13 cellular contexts compared by ENCODE assay signal in the genomic region with DNA sequence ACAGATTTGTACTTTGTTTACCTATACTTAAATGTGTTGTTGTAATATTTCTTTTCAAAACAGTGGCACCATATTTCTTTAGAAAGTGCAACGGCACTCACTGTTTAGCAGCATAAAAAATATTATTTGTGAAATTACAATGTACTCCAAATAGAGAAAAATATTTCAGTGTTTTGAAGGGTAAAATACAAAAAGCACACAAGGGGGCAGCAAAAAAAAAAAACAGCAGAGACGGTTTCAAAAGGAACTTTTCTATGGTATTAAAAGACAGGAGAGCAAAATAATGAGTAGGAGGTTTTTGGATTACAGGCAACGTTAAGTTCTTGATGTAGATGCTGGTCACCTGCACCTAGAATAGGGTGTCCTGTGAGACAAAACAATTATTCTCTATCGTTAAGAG. TPM values are rescaled to one million over a fixed set of nuclear protein-coding genes. Genes with fewer than 3 reads are reported as not detected.
DNase-seq lines count a peak whose midpoint lies in the region; ATAC-seq lines count a peak whose summit lies in the region.
"Had no signal": no experiment of that assay in that cellular context is flagged by ENCODE, and none has a peak within 500 bp of the region (broad histone marks: within the 10 kb centered on the region; RNA-seq: fewer than 3 reads in every experiment).

No MANE protein-coding gene starts in this region.

- H3K36me3 Mint-ChIP-seq in T-helper 1 cell treated with Interleukin-12 subunit alpha and Interleukin-12 subunit beta and Interleukin-4 antibody, amounts not matched to agents 30 μg/mL and 1 μg/mL, for 36 hours (ENCODE audit: low read depth) = no peaks in the 10 kb centered on the region
- H3K36me3 Mint-ChIP-seq: CD14-positive monocyte had no signal

- H3K79me1 ChIP-seq in neuronal stem cell (ENCODE audit: low read depth, low read length) = no peaks in the 10 kb centered on the region

- DNase-seq in T-helper 1 cell (no peak), M059J (ENCODE audit: low read depth) (peak; percentile 6), neuronal stem cell (ENCODE audit: low spot score) (no peak), left ventricle myocardium superior (no peak), NCI-H2196 (lab: John Stamatoyannopoulos, UW; ENCODE audit: unreplicated experiment) (no peak)
- no peak for DNase-seq in stimulated activated CD4-positive, alpha-beta T cell treated with anti-CD3 and anti-CD28 coated beads, Interleukin-12 subunit alpha, Interleukin-12 subunit beta, amount 100 ng/mL, for 4 hours
- DNase-seq: activated effector memory CD4-positive, alpha-beta T cell treated with Interleukin-2 at 50 U/mL for 16 hours; NCI-H2029; stimulated activated CD4-positive, alpha-beta T cell treated with anti-CD3 and anti-CD28 coated beads, Interleukin-4, amount 100 ng/mL, for 1 hour; upper lobe of left lung had no signal

- no peak overlapping the region for H2BK120ac ChIP-seq in neuronal stem cell (ENCODE audit: low read depth, low read length)

- no peak overlapping the region for H3K27ac ChIP-seq in ectodermal cell (ENCODE audit: insufficient read depth, low read depth, low read length, poor library complexity, severe bottlenecking)
- H3K27ac ChIP-seq in neuronal stem cell (replicated peaks; ENCODE audit: low read length) = no peak overlapping the region
- H3K27ac ChIP-seq: upper lobe of left lung had no signal

- no peak overlapping the region for H3K27ac Mint-ChIP-seq in T-helper 1 cell treated with Interleukin-12 subunit alpha and Interleukin-12 subunit beta and Interleukin-4 antibody, amounts not matched to agents 30 μg/mL and 1 μg/mL, for 36 hours
- H3K27ac Mint-ChIP-seq: CD14-positive monocyte had no signal

- no peak overlapping the region for H3K23ac ChIP-seq in neuronal stem cell (ENCODE audit: low read depth, low read length, poor library complexity)

- no peak overlapping the region for H3K18ac ChIP-seq in neuronal stem cell (ENCODE audit: low read length)

- H3K4me3 ChIP-seq in ectodermal cell (ENCODE audit: insufficient read depth, low read depth, low read length) (peak overlapping the region; percentile 51), neuronal stem cell (ENCODE audit: low read length in 2 of 2) (peak overlapping the region in 1 of 2 donors; percentile 55)
- H3K4me3 ChIP-seq: upper lobe of left lung had no signal

- H3K36me3 ChIP-seq in ectodermal cell (ENCODE audit: control insufficient read depth, insufficient read depth, low read length) = no peaks in the 10 kb centered on the region
- H3K36me3 ChIP-seq in neuronal stem cell (replicated peaks in 1 of 2; ENCODE audit: control insufficient read depth in 2 of 2, insufficient read depth in 2 of 2, low read length in 2 of 2) = peaks cover 2 to 15% of the 10 kb centered on the region in 2 donors
- H3K36me3 ChIP-seq: upper lobe of left lung had no signal

- H3K4ac ChIP-seq in neuronal stem cell (ENCODE audit: low read length) = no peak overlapping the region

- H2AFZ ChIP-seq in neuronal stem cell (ENCODE audit: low read length) = no peak overlapping the region

- no peak overlapping the region for H4K8ac ChIP-seq in neuronal stem cell (ENCODE audit: low read depth, low read length)

- H3K9me3 ChIP-seq in ectodermal cell (ENCODE audit: control insufficient read depth, low read length) (no peaks in the 10 kb centered on the region), neuronal stem cell (replicated peaks in 1 of 2; ENCODE audit: control insufficient read depth in 2 of 2, insufficient read depth in 1 of 2, low read depth in 1 of 2, low read length in 2 of 2) (no peaks in the 10 kb centered on the region)

- H3K4me2 ChIP-seq in neuronal stem cell (ENCODE audit: insufficient read depth, low read length, poor library complexity, severe bottlenecking) = peak overlapping the region; percentile 33

- no peak overlapping the region for H2AK5ac ChIP-seq in neuronal stem cell (ENCODE audit: low read depth, low read length)

- ATAC-seq in left ventricle myocardium superior = no peak

- no peak overlapping the region for H2BK15ac ChIP-seq in neuronal stem cell (ENCODE audit: low read length)

- H3K4me1 ChIP-seq in ectodermal cell (ENCODE audit: control insufficient read depth, insufficient read depth, low read length) = no peaks in the 10 kb centered on the region
- H3K4me1 ChIP-seq in neuronal stem cell (ENCODE audit: control insufficient read depth in 2 of 2, insufficient read depth in 1 of 2, low read depth in 1 of 2, low read length in 2 of 2) = no peaks in the 10 kb centered on the region

- H2BK12ac ChIP-seq in neuronal stem cell (ENCODE audit: low read length) = no peak overlapping the region

- H3K14ac ChIP-seq in neuronal stem cell (ENCODE audit: low read length) = no peak overlapping the region

- peaks cover 13% of the 10 kb centered on the region for H3K4me1 Mint-ChIP-seq in T-helper 1 cell treated with Interleukin-12 subunit alpha and Interleukin-12 subunit beta and Interleukin-4 antibody, amounts not matched to agents 30 μg/mL and 1 μg/mL, for 36 hours (ENCODE audit: low read depth)

- H3K27me3 Mint-ChIP-seq in T-helper 1 cell treated with Interleukin-12 subunit alpha and Interleukin-12 subunit beta and Interleukin-4 antibody, amounts not matched to agents 30 μg/mL and 1 μg/mL, for 36 hours (ENCODE audit: low read depth) = peaks cover 19% of the 10 kb centered on the region

- no peak overlapping the region for H4K91ac ChIP-seq in neuronal stem cell (ENCODE audit: low read depth, low read length, poor library complexity)

- intact Hi-C loops in left ventricle myocardium superior (cut with micrococcal nuclease) = no loop called here

- no peak overlapping the region for H3K9ac ChIP-seq in neuronal stem cell (ENCODE audit: low read depth, low read length, poor library complexity)

- H2BK5ac ChIP-seq in neuronal stem cell (ENCODE audit: low read length) = no peak overlapping the region

- peak overlapping the region; percentile 58 for H3K4me3 Mint-ChIP-seq in T-helper 1 cell treated with Interleukin-12 subunit alpha and Interleukin-12 subunit beta and Interleukin-4 antibody, amounts not matched to agents 30 μg/mL and 1 μg/mL, for 36 hours

- H3K27me3 ChIP-seq in ectodermal cell (ENCODE audit: control insufficient read depth, insufficient read depth, low read length, poor library complexity, severe bottlenecking) (no peaks in the 10 kb centered on the region), neuronal stem cell (ENCODE audit: control insufficient read depth in 3 of 3, insufficient read depth in 3 of 3, low read depth in 1 of 3, low read length in 3 of 3) (no peaks in the 10 kb centered on the region)

- 5 to 27% methylated on average over 2 to 3 of the region's 4 CpGs for WGBS in ectodermal cell, 2 experiments
- WGBS in neuronal stem cell (ENCODE audit: extremely low coverage in 2 of 2, insufficient read length in 2 of 2, insufficient replicate concordance in 1 of 2), 2 donors = no CpG with 5 or more reads among the region's 4 CpGs

- no peaks in the 10 kb centered on the region for H3K9me3 Mint-ChIP-seq in T-helper 1 cell treated with Interleukin-12 subunit alpha and Interleukin-12 subunit beta and Interleukin-4 antibody, amounts not matched to agents 30 μg/mL and 1 μg/mL, for 36 hours

RNA-seq across cellular contexts. Expression of gene NUDT11, which starts 2.0 kb away (rescaled TPM):
- total RNA-seq in M059J (2014; rRNA removed; shearing (Covaris generic)) = 3.6 and 4.1 TPM in 2 replicates
- 50.5 TPM for polyA plus RNA-seq in ectodermal cell (2013, experiment 1 of 4)
- polyA plus RNA-seq in ectodermal cell (2013, experiment 2 of 4) = 48.3 TPM
- polyA plus RNA-seq in ectodermal cell (2013, experiment 3 of 4) = 42.8 TPM
- 44.9 TPM for polyA plus RNA-seq in ectodermal cell (2013, experiment 4 of 4)
- 42.0 TPM for polyA plus RNA-seq in neuronal stem cell (2013, experiment 1 of 2)
- polyA plus RNA-seq in neuronal stem cell (2013, experiment 2 of 2) = 41.5 TPM
- 0.10 TPM for total RNA-seq in left ventricle myocardium superior
